23 cellular contexts compared by ENCODE assay signal in the genomic region with DNA sequence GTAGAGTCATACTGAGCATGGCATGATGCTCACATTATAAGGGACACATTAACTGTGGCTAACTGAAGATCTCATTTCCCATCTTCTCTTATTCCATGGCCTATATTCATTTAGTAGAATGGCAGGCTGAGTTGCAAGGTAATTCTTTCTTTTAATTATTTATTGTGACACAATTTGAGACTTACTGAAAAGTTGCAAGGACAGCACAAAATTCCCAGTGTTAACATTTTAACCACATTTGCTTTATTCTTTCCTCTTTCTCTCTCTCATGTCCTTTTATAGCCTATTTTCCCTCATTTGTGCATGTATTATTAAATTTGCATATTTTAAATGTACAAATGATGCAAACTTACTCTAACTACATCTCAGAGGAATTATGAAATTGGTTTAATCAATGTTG.
"Had no signal": no experiment of that assay in that cellular context is flagged by ENCODE, and none has a peak within 500 bp of the region (broad histone marks: within the 10 kb centered on the region; RNA-seq: fewer than 3 reads in every experiment).

No MANE protein-coding gene starts in this region.

- H3K27me3 ChIP-seq: dorsolateral prefrontal cortex, esophagus muscularis mucosa, gastroesophageal sphincter, heart right ventricle, left lung had no signal

- H3K36me3 ChIP-seq: esophagus muscularis mucosa, gastroesophageal sphincter, heart right ventricle, left lung, lower lobe of right lung had no signal

- H3K9me3 Mint-ChIP-seq: mesothelial cell of epicardium, naive B cell had no signal

- H3K27me3 Mint-ChIP-seq: naive B cell had no signal

- DNase-seq: dermis blood vessel endothelial cell; dorsolateral prefrontal cortex; effector CD4-positive, alpha-beta T cell; effector memory CD4-positive, alpha-beta T cell; foreskin keratinocyte; heart right ventricle; hippocampal formation; left cardiac atrium; left lung; left ventricle myocardium superior; lower lobe of right lung; mesenchymal stem cell; mucosa of descending colon; naive B cell had no signal

- H3K4me1 ChIP-seq: foreskin keratinocyte had no signal

- H3K4me1 Mint-ChIP-seq: naive B cell had no signal

- H3K4me3 ChIP-seq: coronary artery, dorsolateral prefrontal cortex, esophagus muscularis mucosa, gastroesophageal sphincter, heart right ventricle, left lung, lower lobe of right lung, mucosa of descending colon had no signal

- FAIRE-seq: colon, endothelial cell of umbilical vein, frontal cortex, islet of Langerhans, keratinocyte had no signal

- H3K27ac ChIP-seq: coronary artery, dorsolateral prefrontal cortex, esophagus muscularis mucosa, foreskin keratinocyte, gastroesophageal sphincter, heart right ventricle, left lung, lower lobe of right lung had no signal

- H3K9me3 ChIP-seq: esophagus muscularis mucosa, gastroesophageal sphincter, heart right ventricle, left lung, lower lobe of right lung, mucosa of descending colon had no signal

- ATAC-seq: foreskin keratinocyte, gastroesophageal sphincter, heart right ventricle, left cardiac atrium, left lung, left ventricle myocardium superior, lower lobe of right lung, mucosa of descending colon had no signal

- H3K4me3 Mint-ChIP-seq: mesothelial cell of epicardium, naive B cell had no signal

- H3K36me3 Mint-ChIP-seq: mesothelial cell of epicardium, naive B cell had no signal

- H3K27ac Mint-ChIP-seq: mesothelial cell of epicardium, naive B cell had no signal
